In genomic region chr7:111438369-111439289, GRCh38 we compare ENCODE assay signal across 15 cellular contexts.
DNase-seq lines count a peak whose midpoint lies in the region; ATAC-seq and TF ChIP-seq lines count a peak whose summit lies in the region.
"Had no signal": no experiment of that assay in that cellular context is flagged by ENCODE, and none has a peak within 500 bp of the region (broad histone marks: within the 10 kb centered on the region; RNA-seq: fewer than 3 reads in every experiment).

No MANE protein-coding gene starts in this region.

- no peaks in the 10 kb centered on the region for H3K27me3 ChIP-seq in neuronal stem cell (ENCODE audit: control insufficient read depth in 3 of 3, insufficient read depth in 3 of 3, low read depth in 1 of 3, low read length in 3 of 3)
- H3K27me3 ChIP-seq: neutrophil, tibial nerve had no signal

- WGBS in neuronal stem cell (ENCODE audit: extremely low coverage in 2 of 2, insufficient read length in 2 of 2, insufficient replicate concordance in 1 of 2), 2 donors, result no CpG with 5 or more reads among the region's 3 CpGs

- H3K4me1 Mint-ChIP-seq in activated CD4-positive, alpha-beta memory T cell treated with anti-CD3 and anti-CD28 coated beads for 36 hours (ENCODE audit: low read depth), result no peaks in the 10 kb centered on the region
- peaks cover 2 to 5% of the 10 kb centered on the region in 2 donors for H3K4me1 Mint-ChIP-seq in stimulated activated naive B cell treated with anti-CD40 and anti-IgM and Interleukin-4, amounts not matched to agents 10 μg/mL and 1 μg/mL and 100 μg/mL, for 72 hours

- H3K9ac ChIP-seq in neuronal stem cell (ENCODE audit: low read depth, low read length, poor library complexity), result no peak overlapping the region

- no peak overlapping the region for H2BK15ac ChIP-seq in neuronal stem cell (ENCODE audit: low read length)

- no peaks in the 10 kb centered on the region for H3K79me1 ChIP-seq in neuronal stem cell (ENCODE audit: low read depth, low read length)

- H3K9me3 ChIP-seq in neuronal stem cell (replicated peaks in 1 of 2; ENCODE audit: control insufficient read depth in 2 of 2, insufficient read depth in 1 of 2, low read depth in 1 of 2, low read length in 2 of 2), result peaks cover 0 to 13% of the 10 kb centered on the region in 2 donors
- H3K9me3 ChIP-seq: neutrophil had no signal

- H3K9me3 Mint-ChIP-seq in activated CD4-positive, alpha-beta memory T cell treated with anti-CD3 and anti-CD28 coated beads for 36 hours, result peaks cover 41% of the 10 kb centered on the region
- peaks cover 8 to 12% of the 10 kb centered on the region in 2 donors for H3K9me3 Mint-ChIP-seq in stimulated activated naive B cell treated with anti-CD40 and anti-IgM and Interleukin-4, amounts not matched to agents 10 μg/mL and 1 μg/mL and 100 μg/mL, for 72 hours

- no peak overlapping the region for H2BK120ac ChIP-seq in neuronal stem cell (ENCODE audit: low read depth, low read length)

- no peak overlapping the region for H4K8ac ChIP-seq in neuronal stem cell (ENCODE audit: low read depth, low read length)

- peaks cover 4 to 6% of the 10 kb centered on the region in 2 donors for H3K4me1 ChIP-seq in neuronal stem cell (ENCODE audit: control insufficient read depth in 2 of 2, insufficient read depth in 1 of 2, low read depth in 1 of 2, low read length in 2 of 2)

- POLR2A ChIA-PET in activated CD4-positive, alpha-beta memory T cell treated with anti-CD3 and anti-CD28 coated beads for 36 hours (lab: Charles Lee), result no interaction called here

- CTCF ChIA-PET in activated CD4-positive, alpha-beta memory T cell treated with anti-CD3 and anti-CD28 coated beads for 36 hours (lab: Charles Lee), result no interaction called here

- H3K27me3 Mint-ChIP-seq in activated CD4-positive, alpha-beta memory T cell treated with anti-CD3 and anti-CD28 coated beads for 36 hours, result no peaks in the 10 kb centered on the region
- no peaks in the 10 kb centered on the region for H3K27me3 Mint-ChIP-seq in stimulated activated naive B cell treated with anti-CD40 and anti-IgM and Interleukin-4, amounts not matched to agents 10 μg/mL and 1 μg/mL and 100 μg/mL, for 72 hours

- no peak overlapping the region for H3K4me3 ChIP-seq in neuronal stem cell (ENCODE audit: low read length in 2 of 2)
- H3K4me3 ChIP-seq: coronary artery, tibial nerve had no signal

- TF ChIP-seq POLR2A in erythroblast (IDR thresholded peaks at IDR 0.05; ENCODE audit: low read length), result no peak

- no peak overlapping the region for H2AK5ac ChIP-seq in neuronal stem cell (ENCODE audit: low read depth, low read length)

- H2BK5ac ChIP-seq in neuronal stem cell (ENCODE audit: low read length), result no peak overlapping the region

- peak; percentile 48 for DNase-seq in Daoy (ENCODE audit: low read depth)
- DNase-seq in OCI-M2 (lab: John Stamatoyannopoulos, UW; ENCODE audit: unreplicated experiment), result peak; percentile 28
- peak; percentile 6 to 29 for DNase-seq in erythroblast (lab: John Stamatoyannopoulos, UW)
- no peak for DNase-seq in neuronal stem cell (ENCODE audit: low spot score)
- no peak for DNase-seq in NCI-H2081 (lab: John Stamatoyannopoulos, UW)
- no peak for DNase-seq in activated CD4-positive, alpha-beta memory T cell treated with anti-CD3 and anti-CD28 coated beads for 36 hours
- no peak for DNase-seq in stimulated activated naive B cell treated with anti-CD40 and anti-IgM and Interleukin-4, amounts not matched to agents 10 μg/mL and 1 μg/mL and 100 μg/mL, for 72 hours
- no peak for DNase-seq in NCI-H1436 treated with DMSO at 0.1 percent for 48 hours (lab: John Stamatoyannopoulos, UW)
- DNase-seq: activated T-cell treated with anti-CD3 and anti-CD28 coated beads, Interleukin-2, amount 50 U/mL, for 1 hour; DMS79 treated with DMSO at 0.1 percent for 48 hours; NCI-H1048 had no signal

- no peaks in the 10 kb centered on the region for H3K36me3 ChIP-seq in neuronal stem cell (replicated peaks in 1 of 2; ENCODE audit: control insufficient read depth in 2 of 2, insufficient read depth in 2 of 2, low read length in 2 of 2)
- H3K36me3 ChIP-seq: neutrophil, tibial nerve had no signal

- no peak overlapping the region for H3K4me2 ChIP-seq in neuronal stem cell (ENCODE audit: insufficient read depth, low read length, poor library complexity, severe bottlenecking)

- H3K18ac ChIP-seq in neuronal stem cell (ENCODE audit: low read length), result no peak overlapping the region

- H3K27ac Mint-ChIP-seq in activated CD4-positive, alpha-beta memory T cell treated with anti-CD3 and anti-CD28 coated beads for 36 hours, result no peak overlapping the region
- H3K27ac Mint-ChIP-seq in stimulated activated naive B cell treated with anti-CD40 and anti-IgM and Interleukin-4, amounts not matched to agents 10 μg/mL and 1 μg/mL and 100 μg/mL, for 72 hours, result no peak overlapping the region

- H3K36me3 Mint-ChIP-seq in activated CD4-positive, alpha-beta memory T cell treated with anti-CD3 and anti-CD28 coated beads for 36 hours, result peaks cover 38% of the 10 kb centered on the region
- H3K36me3 Mint-ChIP-seq in stimulated activated naive B cell treated with anti-CD40 and anti-IgM and Interleukin-4, amounts not matched to agents 10 μg/mL and 1 μg/mL and 100 μg/mL, for 72 hours, result peaks cover 22 to 35% of the 10 kb centered on the region in 2 donors

- H2AFZ ChIP-seq in neuronal stem cell (ENCODE audit: low read length), result peak overlapping the region; percentile 72

- no peak overlapping the region for H4K91ac ChIP-seq in neuronal stem cell (ENCODE audit: low read depth, low read length, poor library complexity)

- H3K23ac ChIP-seq in neuronal stem cell (ENCODE audit: low read depth, low read length, poor library complexity), result no peak overlapping the region

- intact Hi-C loops in activated CD4-positive, alpha-beta memory T cell treated with anti-CD3 and anti-CD28 coated beads for 36 hours (cut with micrococcal nuclease), result no loop called here

- no peak for ATAC-seq in stimulated activated naive B cell treated with anti-CD40 and anti-IgM and Interleukin-4, amounts not matched to agents 10 μg/mL and 1 μg/mL and 100 μg/mL, for 72 hours (replicated peaks)
- ATAC-seq: HCT116 had no signal

- H3K4ac ChIP-seq in neuronal stem cell (ENCODE audit: low read length), result no peak overlapping the region

- no peak overlapping the region for H3K27ac ChIP-seq in neuronal stem cell (replicated peaks; ENCODE audit: low read length)
- H3K27ac ChIP-seq: coronary artery, neutrophil had no signal

- H2BK12ac ChIP-seq in neuronal stem cell (ENCODE audit: low read length), result no peak overlapping the region

- no peak overlapping the region for H3K4me3 Mint-ChIP-seq in activated CD4-positive, alpha-beta memory T cell treated with anti-CD3 and anti-CD28 coated beads for 36 hours
- no peak overlapping the region for H3K4me3 Mint-ChIP-seq in stimulated activated naive B cell treated with anti-CD40 and anti-IgM and Interleukin-4, amounts not matched to agents 10 μg/mL and 1 μg/mL and 100 μg/mL, for 72 hours

- H3K14ac ChIP-seq in neuronal stem cell (ENCODE audit: low read length), result no peak overlapping the region

Comparison
In these comparisons a context has a peak if more than half of its experiments do, and no peak if none do; other contexts are left out.
1. DNase-seq: peak in Daoy (single experiment), OCI-M2 (single experiment) and erythroblast (2 of 2); none in neuronal stem cell (single experiment), NCI-H2081 (0 of 2), activated CD4-positive, alpha-beta memory T cell treated with anti-CD3 and anti-CD28 coated beads for 36 hours (single experiment), stimulated activated naive B cell treated with anti-CD40 and anti-IgM and Interleukin-4, amounts not matched to agents 10 μg/mL and 1 μg/mL and 100 μg/mL, for 72 hours (single experiment) and NCI-H1436 treated with DMSO at 0.1 percent for 48 hours (single experiment).